In genomic region chr9:18478517-18479361, GRCh38 we compare ENCODE assay signal across 18 cellular contexts. TPM values are rescaled to one million over a fixed set of nuclear protein-coding genes. Genes with fewer than 3 reads are reported as not detected.
DNase-seq lines count a peak whose midpoint lies in the region; ATAC-seq, FAIRE-seq and TF ChIP-seq lines count a peak whose summit lies in the region.
"Had no signal": no experiment of that assay in that cellular context is flagged by ENCODE, and none has a peak within 500 bp of the region (broad histone marks: within the 10 kb centered on the region; RNA-seq: fewer than 3 reads in every experiment).

No MANE protein-coding gene starts in this region.

- H3K27ac ChIP-seq in GM23338 (ENCODE audit: low read depth) (no peak overlapping the region), astrocyte (ENCODE audit: low read depth, low read length) (peak overlapping the region; percentile 93), stomach (peak overlapping the region in 1 of 5 donors; percentile 35)
- H3K27ac ChIP-seq: parathyroid adenoma had no signal

- 84 to 94% (median 88%) methylated on average over 7 of the region's 7 CpGs for WGBS in stomach, 5 donors

- H2AFZ ChIP-seq in GM23338 (no peak overlapping the region), astrocyte (ENCODE audit: low read depth, low read length) (no peak overlapping the region)
- H2AFZ ChIP-seq: parathyroid adenoma had no signal

- H3K27ac Mint-ChIP-seq in GM23338 (peak overlapping the region; percentile 36; the same call in 1 of the 2 replicates), astrocyte (ENCODE audit: unreplicated experiment) (peak overlapping the region; percentile 93)
- H3K27ac Mint-ChIP-seq: effector memory CD8-positive, alpha-beta T cell; stimulated activated naive CD8-positive, alpha-beta T cell treated with anti-CD3 and anti-CD28 coated beads, Interleukin-15, amount 100 ng/mL, for 72 hours had no signal

- H3K9me3 Mint-ChIP-seq in GM23338, result no peaks in the 10 kb centered on the region
- peaks cover 8% of the 10 kb centered on the region for H3K9me3 Mint-ChIP-seq in astrocyte (ENCODE audit: unreplicated experiment)
- H3K9me3 Mint-ChIP-seq: effector memory CD8-positive, alpha-beta T cell; stimulated activated naive CD8-positive, alpha-beta T cell treated with anti-CD3 and anti-CD28 coated beads, Interleukin-15, amount 100 ng/mL, for 72 hours had no signal

- H3K36me3 Mint-ChIP-seq in GM23338 (ENCODE audit: low read depth), result no peaks in the 10 kb centered on the region
- H3K36me3 Mint-ChIP-seq in astrocyte (ENCODE audit: low read depth, unreplicated experiment), result peaks cover 2% of the 10 kb centered on the region

- no peak for TF ChIP-seq POLR2A in stomach (IDR thresholded peaks at IDR 0.05)

- DNase-seq in GM23338 (ENCODE audit: low spot score) (no peak), astrocyte (ENCODE audit: low read depth) (peak; percentile 94), hippocampal formation (lab: John Stamatoyannopoulos, UW) (peak; percentile 12 to 39), superior temporal gyrus (ENCODE audit: extremely low spot score) (peak; percentile 66), SIG-M5 treated with dmso at 0.1 percent for 504 hours (lab: John Stamatoyannopoulos, UW; ENCODE audit: unreplicated experiment) (no peak), stomach (no peak), NCI-H2081 treated with DMSO at 0.1 percent for 48 hours (lab: John Stamatoyannopoulos, UW) (no peak)
- DNase-seq: Caco-2; effector memory CD8-positive, alpha-beta T cell; GOT3; NCI-H1694; NCI-H526 treated with DMSO at 0.1 percent for 48 hours; SIG-M5; stimulated activated naive CD8-positive, alpha-beta T cell treated with anti-CD3 and anti-CD28 coated beads, Interleukin-15, amount 100 ng/mL, for 72 hours had no signal

- H3K4me1 Mint-ChIP-seq in GM23338 (peaks cover 46% of the 10 kb centered on the region), astrocyte (ENCODE audit: low read depth, unreplicated experiment) (peaks cover 37% of the 10 kb centered on the region)
- H3K4me1 Mint-ChIP-seq: stimulated activated naive CD8-positive, alpha-beta T cell treated with anti-CD3 and anti-CD28 coated beads, Interleukin-15, amount 100 ng/mL, for 72 hours had no signal

- H3K79me2 ChIP-seq in GM23338 (replicated peaks; ENCODE audit: insufficient read depth) (no peaks in the 10 kb centered on the region), astrocyte (ENCODE audit: insufficient read depth, low read length) (peaks cover 98% of the 10 kb centered on the region)
- H3K79me2 ChIP-seq: parathyroid adenoma had no signal

- H3K4me1 ChIP-seq in GM23338 (ENCODE audit: insufficient read depth) (peaks cover 35% of the 10 kb centered on the region), astrocyte (ENCODE audit: insufficient read depth, low read length) (peaks cover 47% of the 10 kb centered on the region), stomach (peaks cover 0 to 10% (median 4%) of the 10 kb centered on the region in 4 donors)
- H3K4me1 ChIP-seq: Caco-2, parathyroid adenoma had no signal

- H3F3A ChIP-seq in GM23338 (replicated peaks; ENCODE audit: low read depth), result no peaks in the 10 kb centered on the region

- no peak overlapping the region for H3K4me2 ChIP-seq in GM23338
- H3K4me2 ChIP-seq in astrocyte (ENCODE audit: low read length), result peak overlapping the region; percentile 93

- peak; percentile 73 for FAIRE-seq in astrocyte (lab: Jason Lieb, UNC)
- FAIRE-seq: HepG2 had no signal

- H3K9me3 ChIP-seq in astrocyte (ENCODE audit: insufficient read depth, low read depth, low read length) (no peaks in the 10 kb centered on the region), stomach (no peaks in the 10 kb centered on the region)
- H3K9me3 ChIP-seq: Caco-2 had no signal

- no peak overlapping the region for H3K4me3 ChIP-seq in GM23338
- no peak overlapping the region for H3K4me3 ChIP-seq in astrocyte (ENCODE audit: insufficient read depth, low read depth, low read length)
- H3K4me3 ChIP-seq in stomach, result no peak overlapping the region
- H3K4me3 ChIP-seq: lung had no signal

- H3K9me2 ChIP-seq in GM23338 (ENCODE audit: insufficient read depth), result no peaks in the 10 kb centered on the region

- peaks cover 3% of the 10 kb centered on the region for H3K27me3 Mint-ChIP-seq in GM23338 (ENCODE audit: insufficient read depth, low read depth, poor library complexity)
- H3K27me3 Mint-ChIP-seq in astrocyte (ENCODE audit: low read depth, unreplicated experiment), result no peaks in the 10 kb centered on the region

- H3K27me3 ChIP-seq in GM23338 (ENCODE audit: insufficient read depth), result no peaks in the 10 kb centered on the region
- H3K27me3 ChIP-seq in astrocyte (ENCODE audit: insufficient read depth, low read length), result no peaks in the 10 kb centered on the region
- no peaks in the 10 kb centered on the region for H3K27me3 ChIP-seq in stomach

- TF ChIP-seq EP300 in stomach (IDR thresholded peaks at IDR 0.05), result no peak

- TF ChIP-seq CTCF in GM23338 (conservative IDR thresholded peaks at IDR 0.05; ENCODE audit: low read depth in 2 of 2) (no peak), astrocyte (IDR thresholded peaks at IDR 0.05; ENCODE audit: insufficient read depth, low read depth, low read length) (no peak), stomach (IDR thresholded peaks at IDR 0.05) (no peak)

- no peaks in the 10 kb centered on the region for H3K36me3 ChIP-seq in GM23338 (ENCODE audit: insufficient read depth)
- peaks cover 3% of the 10 kb centered on the region for H3K36me3 ChIP-seq in astrocyte (ENCODE audit: insufficient read depth, low read length)
- no peaks in the 10 kb centered on the region for H3K36me3 ChIP-seq in stomach

- intact Hi-C loops in stomach (cut with DNase I; ENCODE audit: low total_unique reads), result no loop called here

- no peak overlapping the region for H3K4me3 Mint-ChIP-seq in GM23338
- H3K4me3 Mint-ChIP-seq in astrocyte (ENCODE audit: unreplicated experiment), result no peak overlapping the region
- H3K4me3 Mint-ChIP-seq: effector memory CD8-positive, alpha-beta T cell; stimulated activated naive CD8-positive, alpha-beta T cell treated with anti-CD3 and anti-CD28 coated beads, Interleukin-15, amount 100 ng/mL, for 72 hours had no signal

- peak overlapping the region; percentile 88 for H3K9ac ChIP-seq in astrocyte (ENCODE audit: low read length)
- H3K9ac ChIP-seq: parathyroid adenoma had no signal

- no peak for ATAC-seq in GM23338
- ATAC-seq in HG03025 (IDR thresholded peaks at IDR 0.05; ENCODE audit: low FRiP score, unreplicated experiment), result no peak
- ATAC-seq: effector memory CD8-positive, alpha-beta T cell; HepG2; stimulated activated naive CD8-positive, alpha-beta T cell treated with anti-CD3 and anti-CD28 coated beads, Interleukin-15, amount 100 ng/mL, for 72 hours had no signal

- H4K20me1 ChIP-seq in GM23338 (replicated peaks; ENCODE audit: insufficient read depth) (no peaks in the 10 kb centered on the region), astrocyte (ENCODE audit: insufficient read depth, low read length) (no peaks in the 10 kb centered on the region)

TF ChIP-seq in GM23338, 12 proteins besides CTCF, POLR2A, EP300 and RAD21 (continues in another document):
- TF ChIP-seq, protein P1, sequence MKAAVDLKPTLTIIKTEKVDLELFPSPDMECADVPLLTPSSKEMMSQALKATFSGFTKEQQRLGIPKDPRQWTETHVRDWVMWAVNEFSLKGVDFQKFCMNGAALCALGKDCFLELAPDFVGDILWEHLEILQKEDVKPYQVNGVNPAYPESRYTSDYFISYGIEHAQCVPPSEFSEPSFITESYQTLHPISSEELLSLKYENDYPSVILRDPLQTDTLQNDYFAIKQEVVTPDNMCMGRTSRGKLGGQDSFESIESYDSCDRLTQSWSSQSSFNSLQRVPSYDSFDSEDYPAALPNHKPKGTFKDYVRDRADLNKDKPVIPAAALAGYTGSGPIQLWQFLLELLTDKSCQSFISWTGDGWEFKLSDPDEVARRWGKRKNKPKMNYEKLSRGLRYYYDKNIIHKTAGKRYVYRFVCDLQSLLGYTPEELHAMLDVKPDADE (IDR thresholded peaks at IDR 0.05), result no peak
- TF ChIP-seq ZNF114 (CRISPR knock-in tag; IDR thresholded peaks at IDR 0.05), result no peak
- TF ChIP-seq, protein P2, sequence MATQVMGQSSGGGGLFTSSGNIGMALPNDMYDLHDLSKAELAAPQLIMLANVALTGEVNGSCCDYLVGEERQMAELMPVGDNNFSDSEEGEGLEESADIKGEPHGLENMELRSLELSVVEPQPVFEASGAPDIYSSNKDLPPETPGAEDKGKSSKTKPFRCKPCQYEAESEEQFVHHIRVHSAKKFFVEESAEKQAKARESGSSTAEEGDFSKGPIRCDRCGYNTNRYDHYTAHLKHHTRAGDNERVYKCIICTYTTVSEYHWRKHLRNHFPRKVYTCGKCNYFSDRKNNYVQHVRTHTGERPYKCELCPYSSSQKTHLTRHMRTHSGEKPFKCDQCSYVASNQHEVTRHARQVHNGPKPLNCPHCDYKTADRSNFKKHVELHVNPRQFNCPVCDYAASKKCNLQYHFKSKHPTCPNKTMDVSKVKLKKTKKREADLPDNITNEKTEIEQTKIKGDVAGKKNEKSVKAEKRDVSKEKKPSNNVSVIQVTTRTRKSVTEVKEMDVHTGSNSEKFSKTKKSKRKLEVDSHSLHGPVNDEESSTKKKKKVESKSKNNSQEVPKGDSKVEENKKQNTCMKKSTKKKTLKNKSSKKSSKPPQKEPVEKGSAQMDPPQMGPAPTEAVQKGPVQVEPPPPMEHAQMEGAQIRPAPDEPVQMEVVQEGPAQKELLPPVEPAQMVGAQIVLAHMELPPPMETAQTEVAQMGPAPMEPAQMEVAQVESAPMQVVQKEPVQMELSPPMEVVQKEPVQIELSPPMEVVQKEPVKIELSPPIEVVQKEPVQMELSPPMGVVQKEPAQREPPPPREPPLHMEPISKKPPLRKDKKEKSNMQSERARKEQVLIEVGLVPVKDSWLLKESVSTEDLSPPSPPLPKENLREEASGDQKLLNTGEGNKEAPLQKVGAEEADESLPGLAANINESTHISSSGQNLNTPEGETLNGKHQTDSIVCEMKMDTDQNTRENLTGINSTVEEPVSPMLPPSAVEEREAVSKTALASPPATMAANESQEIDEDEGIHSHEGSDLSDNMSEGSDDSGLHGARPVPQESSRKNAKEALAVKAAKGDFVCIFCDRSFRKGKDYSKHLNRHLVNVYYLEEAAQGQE (IDR thresholded peaks at IDR 0.05; ENCODE audit: unreplicated experiment), result no peak
- no peak for TF ChIP-seq STAT1 (IDR thresholded peaks at IDR 0.05; ENCODE audit: unreplicated experiment)
- no peak for TF ChIP-seq CREB1 (CRISPR knock-in tag; IDR thresholded peaks at IDR 0.05; ENCODE audit: low read depth)

RNA-seq across cellular contexts. Expression of gene ADAMTSL1, which starts 4.8 kb away (rescaled TPM):
- 2.0 and 5.0 TPM in 2 replicates for total RNA-seq in GM23338 (2014; rRNA removed; shearing (Covaris generic))
- polyA plus RNA-seq in GM23338 (2016; fragmentation: Nextera tagmentation; extraction: Ambion mirVana), result 2.0 and 2.3 TPM in 2 replicates
- total RNA-seq in astrocyte, result 11.4 and 12.6 TPM in 2 replicates
- 10 to 100 TPM in 4 of 5 donors, 1 to 10 TPM in 1; 2.7 to 98.8 (median 15.2) TPM for total RNA-seq in stomach
- 1 to 10 TPM; 1.1 to 5.8 (median 1.9) TPM for polyA plus RNA-seq in stomach
- total RNA-seq: Caco-2, HepG2 had no signal
- polyA plus RNA-seq: HepG2 had no signal

Comparison
In these comparisons a context has a peak if more than half of its experiments do, and no peak if none do; other contexts are left out.
1. DNase-seq: peak in astrocyte (single experiment), hippocampal formation (2 of 2) and superior temporal gyrus (single experiment); none in GM23338 (single experiment), SIG-M5 treated with dmso at 0.1 percent for 504 hours (single experiment), stomach (single experiment) and NCI-H2081 treated with DMSO at 0.1 percent for 48 hours (single experiment).